In genomic region chr3:4722103-4722502, GRCh38 we compare ENCODE assay signal across 1 cellular context.
TF ChIP-seq lines count a peak whose summit lies in the region.

No MANE protein-coding gene starts in this region.

TF ChIP-seq in K562, 482 proteins besides CTCF, POLR2A, EP300 and RAD21 (continued from another document):
- TF ChIP-seq ZBTB2 (IDR thresholded peaks at IDR 0.05) (no peak), TBL1XR1 (IDR thresholded peaks at IDR 0.05; ENCODE audit: low read length in 2 of 2) (peak in 1 of 2 experiments; percentile 60; a peak in 1 of 4 replicates), ELK3 (CRISPR knock-in tag; IDR thresholded peaks at IDR 0.05) (no peak), ZNF431 (CRISPR knock-in tag; IDR thresholded peaks at IDR 0.05) (no peak), ZNF24 (IDR thresholded peaks at IDR 0.05) (no peak), ZNF551 (CRISPR knock-in tag; IDR thresholded peaks at IDR 0.05) (no peak), GTF2A2 (tag; IDR thresholded peaks at IDR 0.05) (no peak), ZNF57 (CRISPR knock-in tag; IDR thresholded peaks at IDR 0.05) (no peak), KDM4B (IDR thresholded peaks at IDR 0.05; ENCODE audit: borderline replicate concordance in 2 of 2, low read depth in 1 of 2) (no peak), ZKSCAN8 (CRISPR knock-in tag; IDR thresholded peaks at IDR 0.05) (no peak), MLX (CRISPR knock-in tag; conservative IDR thresholded peaks at IDR 0.05) (no peak), NRF1 (conservative IDR thresholded peaks at IDR 0.05 in 1 of 2, IDR thresholded peaks at IDR 0.05 in 1 of 2) (no peak), ETS2 (tag; IDR thresholded peaks at IDR 0.05; ENCODE audit: borderline replicate concordance, poor library complexity, severe bottlenecking) (no peak), ZNF217 (CRISPR knock-in tag; IDR thresholded peaks at IDR 0.05) (no peak), ARID2 (IDR thresholded peaks at IDR 0.05) (peak; percentile 96), CXXC5 (CRISPR knock-in tag; IDR thresholded peaks at IDR 0.05) (0 out of 2 replicates have a peak, but pooled peaks have one; percentile 17), SRSF9 (IDR thresholded peaks at IDR 0.05; ENCODE audit: borderline replicate concordance, low read depth, low read length) (no peak), ERF (CRISPR knock-in tag; IDR thresholded peaks at IDR 0.05) (no peak), BHLHE40 (IDR thresholded peaks at IDR 0.05; ENCODE audit: low read length) (no peak; the same call in 1 of the 2 replicates), IFI16 (CRISPR knock-in tag; IDR thresholded peaks at IDR 0.05) (no peak), HDAC1 (IDR thresholded peaks at IDR 0.05) (0 out of 4 replicates have a peak, but pooled peaks of 1 of the 2 experiments have one; percentile 25), SREBF2 (CRISPR knock-in tag; IDR thresholded peaks at IDR 0.05) (no peak), ZNF3 (CRISPR knock-in tag; IDR thresholded peaks at IDR 0.05) (no peak), NCOA4 (IDR thresholded peaks at IDR 0.05; ENCODE audit: partially characterized antibody) (no peak)
- TF ChIP-seq, protein P1, sequence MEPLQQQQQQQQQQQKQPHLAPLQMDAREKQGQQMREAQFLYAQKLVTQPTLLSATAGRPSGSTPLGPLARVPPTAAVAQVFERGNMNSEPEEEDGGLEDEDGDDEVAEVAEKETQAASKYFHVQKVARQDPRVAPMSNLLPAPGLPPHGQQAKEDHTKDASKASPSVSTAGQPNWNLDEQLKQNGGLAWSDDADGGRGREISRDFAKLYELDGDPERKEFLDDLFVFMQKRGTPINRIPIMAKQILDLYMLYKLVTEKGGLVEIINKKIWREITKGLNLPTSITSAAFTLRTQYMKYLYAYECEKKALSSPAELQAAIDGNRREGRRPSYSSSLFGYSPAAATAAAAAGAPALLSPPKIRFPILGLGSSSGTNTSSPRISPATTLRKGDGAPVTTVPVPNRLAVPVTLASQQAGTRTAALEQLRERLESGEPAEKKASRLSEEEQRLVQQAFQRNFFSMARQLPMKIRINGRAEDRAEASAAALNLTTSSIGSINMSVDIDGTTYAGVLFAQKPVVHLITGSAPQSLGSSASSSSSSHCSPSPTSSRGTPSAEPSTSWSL (CRISPR knock-in tag; IDR thresholded peaks at IDR 0.05; ENCODE audit: borderline replicate concordance): no peak
